Comparison of ENCODE assay signal across 9 cellular contexts in genomic region chrX:35380808-35381700, GRCh38.
DNase-seq lines count a peak whose midpoint lies in the region; ATAC-seq and TF ChIP-seq lines count a peak whose summit lies in the region.
"Had no signal": no experiment of that assay in that cellular context is flagged by ENCODE, and none has a peak within 500 bp of the region (broad histone marks: within the 10 kb centered on the region; RNA-seq: fewer than 3 reads in every experiment).

No MANE protein-coding gene starts in this region.

- no peaks in the 10 kb centered on the region for H3K4me1 ChIP-seq in mucosa of descending colon (ENCODE audit: low read depth)

- DNase-seq in GM12864 (ENCODE audit: low read depth) (no peak), Kasumi-1 (lab: John Stamatoyannopoulos, UW) (peak; percentile 13 to 14), astrocyte of the hippocampus (ENCODE audit: low read depth, low spot score) (peak; percentile 1), mucosa of descending colon (peak in 1 of 3 donors; percentile 4), NCI-H2171 (lab: John Stamatoyannopoulos, UW) (no peak)
- DNase-seq in stimulated activated naive CD8-positive, alpha-beta T cell treated with anti-CD3 and anti-CD28 coated beads, Interleukin-15, Interleukin-2, amounts not matched to agents 100 U/mL and 50 U/mL, for 24 hours = no peak
- DNase-seq in activated T-cell treated with anti-CD3 and anti-CD28 coated beads, Interleukin-2, amount 50 U/mL, for 72 hours = no peak
- DNase-seq: activated B cell treated with CpG ODN at 0.5 μM for 24 hours had no signal

- no peaks in the 10 kb centered on the region for H3K36me3 ChIP-seq in mucosa of descending colon (ENCODE audit: low read depth)

- intact Hi-C loops in mucosa of descending colon (cut with DNase I, micrococcal nuclease) = no loop called here

- H3K4me3 ChIP-seq in GM12864 (ENCODE audit: low read depth, low read length) = no peak overlapping the region
- no peak overlapping the region for H3K4me3 ChIP-seq in mucosa of descending colon

- H3K27ac Mint-ChIP-seq in activated T-cell treated with anti-CD3 and anti-CD28 coated beads, Interleukin-2, amount 50 U/mL, for 72 hours = no peak overlapping the region
- H3K27ac Mint-ChIP-seq: activated B cell treated with CpG ODN at 0.5 μM for 24 hours had no signal

- peaks cover 6% of the 10 kb centered on the region for H3K27me3 Mint-ChIP-seq in activated T-cell treated with anti-CD3 and anti-CD28 coated beads, Interleukin-2, amount 50 U/mL, for 72 hours (ENCODE audit: low read depth)
- H3K27me3 Mint-ChIP-seq: activated B cell treated with CpG ODN at 0.5 μM for 24 hours had no signal

- TF ChIP-seq CTCF in GM12864 (IDR thresholded peaks at IDR 0.05; ENCODE audit: low read depth, low read length, missing control alignments) (peak; percentile 48), mucosa of descending colon (IDR thresholded peaks at IDR 0.05) (no peak)

- H3K36me3 Mint-ChIP-seq in activated T-cell treated with anti-CD3 and anti-CD28 coated beads, Interleukin-2, amount 50 U/mL, for 72 hours (ENCODE audit: insufficient read depth in 2 of 2) = no peaks in the 10 kb centered on the region

- H3K4me1 Mint-ChIP-seq in activated T-cell treated with anti-CD3 and anti-CD28 coated beads, Interleukin-2, amount 50 U/mL, for 72 hours (ENCODE audit: low read depth) = no peaks in the 10 kb centered on the region
- H3K4me1 Mint-ChIP-seq: activated B cell treated with CpG ODN at 0.5 μM for 24 hours had no signal

- H3K9me3 ChIP-seq in mucosa of descending colon = no peaks in the 10 kb centered on the region

- ATAC-seq in GM21737 (IDR thresholded peaks at IDR 0.05; ENCODE audit: unreplicated experiment) (peak; percentile 69), mucosa of descending colon (peak; percentile 69)
- no peak for ATAC-seq in stimulated activated naive CD8-positive, alpha-beta T cell treated with anti-CD3 and anti-CD28 coated beads, Interleukin-15, Interleukin-2, amounts not matched to agents 100 U/mL and 50 U/mL, for 24 hours
- no peak for ATAC-seq in activated T-cell treated with anti-CD3 and anti-CD28 coated beads, Interleukin-2, amount 50 U/mL, for 72 hours (replicated peaks in 1 of 2)

- H3K4me3 Mint-ChIP-seq in activated T-cell treated with anti-CD3 and anti-CD28 coated beads, Interleukin-2, amount 50 U/mL, for 72 hours = no peak overlapping the region
- H3K4me3 Mint-ChIP-seq: activated B cell treated with CpG ODN at 0.5 μM for 24 hours had no signal

- peaks cover 3 to 4% of the 10 kb centered on the region in 2 donors for H3K9me3 Mint-ChIP-seq in activated T-cell treated with anti-CD3 and anti-CD28 coated beads, Interleukin-2, amount 50 U/mL, for 72 hours
- H3K9me3 Mint-ChIP-seq: activated B cell treated with CpG ODN at 0.5 μM for 24 hours had no signal

Comparison
In these comparisons a context has a peak if more than half of its experiments do, and no peak if none do; other contexts are left out.
1. DNase-seq: peak in Kasumi-1 (2 of 2) and astrocyte of the hippocampus (single experiment); none in GM12864 (single experiment), stimulated activated naive CD8-positive, alpha-beta T cell treated with anti-CD3 and anti-CD28 coated beads, Interleukin-15, Interleukin-2, amounts not matched to agents 100 U/mL and 50 U/mL, for 24 hours (single experiment), NCI-H2171 (single experiment) and activated T-cell treated with anti-CD3 and anti-CD28 coated beads, Interleukin-2, amount 50 U/mL, for 72 hours (0 of 2).
2. ATAC-seq: peak in GM21737 (single experiment) and mucosa of descending colon (single experiment); none in stimulated activated naive CD8-positive, alpha-beta T cell treated with anti-CD3 and anti-CD28 coated beads, Interleukin-15, Interleukin-2, amounts not matched to agents 100 U/mL and 50 U/mL, for 24 hours (single experiment) and activated T-cell treated with anti-CD3 and anti-CD28 coated beads, Interleukin-2, amount 50 U/mL, for 72 hours (0 of 2).